In genomic region chr11:2923446-2924375, GRCh38 we compare ENCODE assay signal across 1 cellular context.
TF ChIP-seq lines count a peak whose summit lies in the region.

No MANE protein-coding gene starts in this region.

TF ChIP-seq in IMR-90, 13 proteins besides CTCF, POLR2A, EP300 and RAD21 (continued from another document):
- no peak for TF ChIP-seq NFE2L2 (IDR thresholded peaks at IDR 0.05; ENCODE audit: low read depth, low read length)
- no peak for TF ChIP-seq MAZ (IDR thresholded peaks at IDR 0.05; ENCODE audit: borderline replicate concordance, low read depth, low read length)
- TF ChIP-seq CHD1 (IDR thresholded peaks at IDR 0.05; ENCODE audit: low read depth, low read length) = no peak
- TF ChIP-seq SMC3 (IDR thresholded peaks at IDR 0.05; ENCODE audit: low read depth, low read length) = no peak
